ENCODE assay signal across 27 cellular contexts in the genomic region with DNA sequence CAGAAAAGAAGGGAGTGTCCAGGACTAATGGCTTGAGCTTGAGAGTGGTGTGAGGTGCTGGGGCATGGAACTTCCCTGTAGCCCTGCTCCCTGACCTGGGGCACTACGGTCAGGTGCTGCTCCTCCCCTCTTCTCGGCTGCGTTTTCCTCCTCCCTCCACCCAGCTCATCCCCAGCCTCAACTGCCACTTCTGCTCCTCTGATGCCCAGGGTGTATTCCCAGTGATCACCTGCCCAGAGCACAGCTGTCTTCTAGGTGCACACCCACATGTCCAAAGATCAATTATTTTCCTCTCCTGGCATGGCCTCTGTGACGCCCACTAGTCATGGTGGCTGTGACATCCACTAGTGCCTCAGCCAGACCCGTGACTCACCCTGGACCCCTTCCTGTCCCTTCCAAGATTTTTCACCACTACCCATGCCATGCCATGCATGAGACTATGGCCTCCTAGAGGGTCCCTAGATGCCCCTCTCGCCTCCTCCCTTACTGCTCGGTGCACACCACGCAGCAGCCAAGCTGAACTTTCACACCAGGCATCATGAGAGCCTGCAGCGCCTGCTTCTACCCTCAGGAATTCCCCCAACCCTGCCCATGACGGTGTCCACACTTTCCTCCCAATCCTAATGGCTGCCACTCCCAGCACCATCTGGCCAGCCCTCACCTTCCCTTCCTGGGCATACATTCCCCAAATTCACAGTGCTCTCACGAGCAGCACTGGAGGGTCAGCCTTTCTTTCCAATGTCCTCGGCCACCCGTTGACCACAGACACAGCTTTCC. TPM values are rescaled to one million over a fixed set of nuclear protein-coding genes. Genes with fewer than 3 reads are reported as not detected.
DNase-seq lines count a peak whose midpoint lies in the region; ATAC-seq and TF ChIP-seq lines count a peak whose summit lies in the region.
"Had no signal": no experiment of that assay in that cellular context is flagged by ENCODE, and none has a peak within 500 bp of the region (broad histone marks: within the 10 kb centered on the region; RNA-seq: fewer than 3 reads in every experiment).

No MANE protein-coding gene starts in this region.

- no peak overlapping the region for H3K18ac ChIP-seq in mesendoderm (ENCODE audit: low read length)

- H3K36me3 ChIP-seq in mesendoderm (ENCODE audit: control insufficient read depth, insufficient read depth, low read length) (no peaks in the 10 kb centered on the region), osteoblast (ENCODE audit: insufficient read depth, low read length) (no peaks in the 10 kb centered on the region)
- H3K36me3 ChIP-seq: tibial nerve had no signal

- no peaks in the 10 kb centered on the region for H3K36me3 Mint-ChIP-seq in HFFc6 (ENCODE audit: low read depth)
- no peaks in the 10 kb centered on the region for H3K36me3 Mint-ChIP-seq in activated T-helper 17 cell treated with anti-CD3 and anti-CD28 coated beads, Interleukin-2, amount 50 U/mL, for 72 hours (ENCODE audit: low read depth)
- no peaks in the 10 kb centered on the region for H3K36me3 Mint-ChIP-seq in activated CD4-positive, alpha-beta T cell treated with anti-CD3 and anti-CD28 coated beads for 36 hours (ENCODE audit: low read depth)
- H3K36me3 Mint-ChIP-seq: T-cell had no signal

- H3K9me3 ChIP-seq in osteoblast (ENCODE audit: low read depth, low read length) = no peaks in the 10 kb centered on the region
- H3K9me3 ChIP-seq: tibial nerve had no signal

- no CpG with 5 or more reads among the region's 13 CpGs for WGBS in mesendoderm (ENCODE audit: extremely low coverage, insufficient coverage, low lambda C conversion rate)

- no peak for DNase-seq in HFFc6
- no peak for DNase-seq in mesendoderm
- DNase-seq in osteoblast (ENCODE audit: insufficient read length, low spot score, missing footprints) = peak; percentile 58
- DNase-seq in activated CD4-positive, alpha-beta T cell treated with anti-CD3 and anti-CD28 coated beads for 36 hours = no peak
- DNase-seq in dermis blood vessel endothelial cell = no peak
- DNase-seq in NCI-H524 (lab: John Stamatoyannopoulos, UW) = no peak
- DNase-seq: activated CD4-positive, alpha-beta T cell treated with anti-CD3 and anti-CD28 coated beads, Interleukin-2, amount 10 ng/mL, durations not matched to agents 7 days and 5 days; GF-D8; HCEC 1CT; head of caudate nucleus; Kasumi-1; midbrain; NCI-H1092; NCI-H2029; NCI-H2227 treated with DMSO at 0.1 percent for 48 hours; NCI-H774; occipital lobe; OCI-M1; SHP77; stimulated activated naive CD8-positive, alpha-beta T cell treated with anti-CD3 and anti-CD28 coated beads, Interleukin-15, amount 100 ng/mL, for 72 hours; T-cell had no signal

- no peaks in the 10 kb centered on the region for H3K27me3 ChIP-seq in mesendoderm (ENCODE audit: insufficient read depth, low read length, poor library complexity)
- no peaks in the 10 kb centered on the region for H3K27me3 ChIP-seq in osteoblast (ENCODE audit: insufficient read depth, low read length)
- H3K27me3 ChIP-seq: tibial nerve had no signal

- H3K4me3 ChIP-seq in mesendoderm (ENCODE audit: low read length) (no peak overlapping the region), osteoblast (ENCODE audit: insufficient read depth, low read length) (no peak overlapping the region)
- H3K4me3 ChIP-seq: tibial nerve had no signal

- no peak overlapping the region for H2BK15ac ChIP-seq in mesendoderm (replicated peaks; ENCODE audit: low read depth)

- H3K9me3 Mint-ChIP-seq in HFFc6 = no peaks in the 10 kb centered on the region
- no peaks in the 10 kb centered on the region for H3K9me3 Mint-ChIP-seq in activated T-helper 17 cell treated with anti-CD3 and anti-CD28 coated beads, Interleukin-2, amount 50 U/mL, for 72 hours
- H3K9me3 Mint-ChIP-seq in activated CD4-positive, alpha-beta T cell treated with anti-CD3 and anti-CD28 coated beads for 36 hours (ENCODE audit: low read depth) = no peaks in the 10 kb centered on the region
- H3K9me3 Mint-ChIP-seq: activated CD4-positive, alpha-beta T cell treated with anti-CD3 and anti-CD28 coated beads, Interleukin-2, amount 10 ng/mL, durations not matched to agents 7 days and 5 days; stimulated activated naive CD8-positive, alpha-beta T cell treated with anti-CD3 and anti-CD28 coated beads, Interleukin-15, amount 100 ng/mL, for 72 hours; T-cell had no signal

- POLR2A ChIA-PET in activated CD4-positive, alpha-beta T cell treated with anti-CD3 and anti-CD28 coated beads for 36 hours (lab: Charles Lee) = no interaction called here

- TF ChIP-seq CTCF in HFFc6 (IDR thresholded peaks at IDR 0.05) = no peak
- TF ChIP-seq CTCF in osteoblast (IDR thresholded peaks at IDR 0.05; ENCODE audit: extremely low read depth, low read depth, low read length) = no peak

- no peak overlapping the region for H3K4me3 Mint-ChIP-seq in HFFc6
- no peak overlapping the region for H3K4me3 Mint-ChIP-seq in activated T-helper 17 cell treated with anti-CD3 and anti-CD28 coated beads, Interleukin-2, amount 50 U/mL, for 72 hours
- H3K4me3 Mint-ChIP-seq in activated CD4-positive, alpha-beta T cell treated with anti-CD3 and anti-CD28 coated beads for 36 hours = no peak overlapping the region
- H3K4me3 Mint-ChIP-seq: activated CD4-positive, alpha-beta T cell treated with anti-CD3 and anti-CD28 coated beads, Interleukin-2, amount 10 ng/mL, durations not matched to agents 7 days and 5 days; stimulated activated naive CD8-positive, alpha-beta T cell treated with anti-CD3 and anti-CD28 coated beads, Interleukin-15, amount 100 ng/mL, for 72 hours had no signal

- no peak overlapping the region for H4K5ac ChIP-seq in mesendoderm (ENCODE audit: low read length)

- H3K27ac ChIP-seq in mesendoderm (ENCODE audit: low read depth, low read length) = no peak overlapping the region
- H3K27ac ChIP-seq in osteoblast (ENCODE audit: low read depth, low read length) = no peak overlapping the region

- no peak overlapping the region for H3K23ac ChIP-seq in mesendoderm (ENCODE audit: low read length)

- peaks cover 2% of the 10 kb centered on the region for H3K79me1 ChIP-seq in mesendoderm (ENCODE audit: low read length)

- H3K79me2 ChIP-seq in mesendoderm (ENCODE audit: control insufficient read depth, insufficient read depth, low read length) (no peaks in the 10 kb centered on the region), osteoblast (ENCODE audit: insufficient read depth, low read length) (no peaks in the 10 kb centered on the region)

- CTCF ChIA-PET in activated CD4-positive, alpha-beta T cell treated with anti-CD3 and anti-CD28 coated beads for 36 hours (lab: Charles Lee) = interaction anchor here (0.7 kb wide), 1 partner anchor 54 kb away, joined by 3 read pairs; no protein-coding TSS in a partner anchor

- H4K8ac ChIP-seq in mesendoderm (ENCODE audit: low read depth, low read length) = no peak overlapping the region

- no peak for ATAC-seq in activated T-helper 17 cell treated with anti-CD3 and anti-CD28 coated beads, Interleukin-2, amount 50 U/mL, for 72 hours (replicated peaks)
- ATAC-seq in activated CD4-positive, alpha-beta T cell treated with anti-CD3 and anti-CD28 coated beads for 36 hours = no peak
- ATAC-seq in GM19397 (IDR thresholded peaks at IDR 0.05; ENCODE audit: unreplicated experiment) = no peak
- ATAC-seq: left lobe of liver; stimulated activated naive CD8-positive, alpha-beta T cell treated with anti-CD3 and anti-CD28 coated beads, Interleukin-15, amount 100 ng/mL, for 72 hours; T-cell had no signal

- H2AK5ac ChIP-seq in mesendoderm (ENCODE audit: low read length) = no peak overlapping the region

- no peak overlapping the region for H2BK5ac ChIP-seq in mesendoderm (ENCODE audit: low read length)

- peaks cover 5% of the 10 kb centered on the region for H3K4me1 ChIP-seq in mesendoderm (ENCODE audit: control insufficient read depth, low read depth, low read length)
- peaks cover 27% of the 10 kb centered on the region for H3K4me1 ChIP-seq in osteoblast (ENCODE audit: insufficient read depth, low read length)

- H3K27me3 Mint-ChIP-seq in HFFc6 (ENCODE audit: insufficient read depth) = peaks cover 7% of the 10 kb centered on the region
- no peaks in the 10 kb centered on the region for H3K27me3 Mint-ChIP-seq in activated T-helper 17 cell treated with anti-CD3 and anti-CD28 coated beads, Interleukin-2, amount 50 U/mL, for 72 hours
- no peaks in the 10 kb centered on the region for H3K27me3 Mint-ChIP-seq in activated CD4-positive, alpha-beta T cell treated with anti-CD3 and anti-CD28 coated beads for 36 hours
- H3K27me3 Mint-ChIP-seq: stimulated activated naive CD8-positive, alpha-beta T cell treated with anti-CD3 and anti-CD28 coated beads, Interleukin-15, amount 100 ng/mL, for 72 hours; T-cell had no signal

- peak overlapping the region; percentile 5 for H3K56ac ChIP-seq in mesendoderm (ENCODE audit: low read length)

- H2AFZ ChIP-seq in osteoblast (ENCODE audit: low read length) = no peak overlapping the region

- H3K4me2 ChIP-seq in mesendoderm (ENCODE audit: low read length) (no peak overlapping the region), osteoblast (ENCODE audit: insufficient read depth, low read length) (no peak overlapping the region)

- H3K9ac ChIP-seq in mesendoderm (ENCODE audit: low read length) = no peak overlapping the region

- H3K4ac ChIP-seq in mesendoderm (ENCODE audit: low read depth, low read length) = no peak overlapping the region

- intact Hi-C loops in activated CD4-positive, alpha-beta T cell treated with anti-CD3 and anti-CD28 coated beads for 36 hours (cut with DNase I, micrococcal nuclease) = no loop called here

- 0 out of 2 replicates have a peak overlapping the region, but pooled peaks have one; percentile 7 for H3K27ac Mint-ChIP-seq in HFFc6
- peak overlapping the region; percentile 73 for H3K27ac Mint-ChIP-seq in activated T-helper 17 cell treated with anti-CD3 and anti-CD28 coated beads, Interleukin-2, amount 50 U/mL, for 72 hours
- no peak overlapping the region for H3K27ac Mint-ChIP-seq in activated CD4-positive, alpha-beta T cell treated with anti-CD3 and anti-CD28 coated beads for 36 hours
- H3K27ac Mint-ChIP-seq: activated CD4-positive, alpha-beta T cell treated with anti-CD3 and anti-CD28 coated beads, Interleukin-2, amount 10 ng/mL, durations not matched to agents 7 days and 5 days; stimulated activated naive CD8-positive, alpha-beta T cell treated with anti-CD3 and anti-CD28 coated beads, Interleukin-15, amount 100 ng/mL, for 72 hours had no signal

- no peak overlapping the region for H2BK120ac ChIP-seq in mesendoderm (ENCODE audit: low read depth, low read length)

- peaks cover 28% of the 10 kb centered on the region for H3K4me1 Mint-ChIP-seq in HFFc6 (ENCODE audit: low read depth)
- H3K4me1 Mint-ChIP-seq in activated T-helper 17 cell treated with anti-CD3 and anti-CD28 coated beads, Interleukin-2, amount 50 U/mL, for 72 hours = peaks cover 14% of the 10 kb centered on the region
- peaks cover 20% of the 10 kb centered on the region for H3K4me1 Mint-ChIP-seq in activated CD4-positive, alpha-beta T cell treated with anti-CD3 and anti-CD28 coated beads for 36 hours

- no peaks in the 10 kb centered on the region for H4K20me1 ChIP-seq in osteoblast (ENCODE audit: insufficient read depth, low read length)

RNA-seq across cellular contexts. Expression of gene P2RX6, which starts 1.9 kb away (rescaled TPM):
- total RNA-seq in HFFc6 (2021; fragmentation: NEBNext Ultra II Directional; extraction: Animal tissue kit (Norgen Biotek cat#: 25700)) = 1 to 10 TPM; 1.6 to 4.0 (median 1.9) TPM
- total RNA-seq in activated T-helper 17 cell treated with anti-CD3 and anti-CD28 coated beads, Interleukin-2, amount 50 U/mL, for 72 hours = under 1 TPM in 1 of 2 donors, not detected in 1; 0.28 TPM
- polyA plus RNA-seq in mesendoderm (2013, experiment 1 of 2) = not detected
- not detected for polyA plus RNA-seq in mesendoderm (2013, experiment 2 of 2)
- total RNA-seq in osteoblast (3.2 and 5.1 TPM in 2 replicates), dermis blood vessel endothelial cell (under 0.01 TPM in 1 of 2 replicates, not detected in the other)
- total RNA-seq in activated CD4-positive, alpha-beta T cell treated with anti-CD3 and anti-CD28 coated beads for 36 hours = under 1 TPM; 0.18 to 0.25 TPM
- total RNA-seq: dermis microvascular lymphatic vessel endothelial cell, occipital lobe had no signal

RNA-seq across cellular contexts. Expression of gene THAP7, which starts 14.9 kb away (rescaled TPM):
- 10 to 100 TPM; 17.8 to 23.1 (median 21.1) TPM for total RNA-seq in HFFc6 (2021; fragmentation: NEBNext Ultra II Directional; extraction: Animal tissue kit (Norgen Biotek cat#: 25700))
- total RNA-seq in activated T-helper 17 cell treated with anti-CD3 and anti-CD28 coated beads, Interleukin-2, amount 50 U/mL, for 72 hours = 10 to 100 TPM; 19.6 to 27.1 TPM
- polyA plus RNA-seq in mesendoderm (2013, experiment 1 of 2) = 21.8 TPM
- 21.7 TPM for polyA plus RNA-seq in mesendoderm (2013, experiment 2 of 2)
- total RNA-seq in osteoblast (23.9 and 24.2 TPM in 2 replicates), dermis blood vessel endothelial cell (13.8 and 18.1 TPM in 2 replicates)
- 10 to 100 TPM; 25.1 to 27.2 TPM for total RNA-seq in activated CD4-positive, alpha-beta T cell treated with anti-CD3 and anti-CD28 coated beads for 36 hours

RNA-seq across cellular contexts. Expression of gene SLC7A4, which starts 15.5 kb away (rescaled TPM):
- under 1 TPM in 1 of 6 experiments, not detected in 5; 0.07 TPM for total RNA-seq in HFFc6 (2021; fragmentation: NEBNext Ultra II Directional; extraction: Animal tissue kit (Norgen Biotek cat#: 25700))
- not detected for total RNA-seq in activated T-helper 17 cell treated with anti-CD3 and anti-CD28 coated beads, Interleukin-2, amount 50 U/mL, for 72 hours
- 0.03 TPM for polyA plus RNA-seq in mesendoderm (2013, experiment 1 of 2)
- polyA plus RNA-seq in mesendoderm (2013, experiment 2 of 2) = not detected
- total RNA-seq in osteoblast = under 0.01 and 0.36 TPM in 2 replicates
- total RNA-seq in activated CD4-positive, alpha-beta T cell treated with anti-CD3 and anti-CD28 coated beads for 36 hours = not detected
- total RNA-seq in dermis blood vessel endothelial cell = not detected in 2 replicates
- total RNA-seq: dermis microvascular lymphatic vessel endothelial cell, HT-29 had no signal

RNA-seq across cellular contexts. Expression of gene LRRC74B, which starts 28.9 kb away (rescaled TPM):
- not detected for total RNA-seq in HFFc6 (2021; fragmentation: NEBNext Ultra II Directional; extraction: Animal tissue kit (Norgen Biotek cat#: 25700))
- not detected for total RNA-seq in activated T-helper 17 cell treated with anti-CD3 and anti-CD28 coated beads, Interleukin-2, amount 50 U/mL, for 72 hours
- not detected for polyA plus RNA-seq in mesendoderm (2013, experiment 1 of 2)
- not detected for polyA plus RNA-seq in mesendoderm (2013, experiment 2 of 2)
- under 0.01 TPM in 1 of 2 replicates, not detected in the other for total RNA-seq in osteoblast
- not detected for total RNA-seq in activated CD4-positive, alpha-beta T cell treated with anti-CD3 and anti-CD28 coated beads for 36 hours
- not detected in 2 replicates for total RNA-seq in dermis blood vessel endothelial cell
- total RNA-seq: activated CD4-positive, alpha-beta T cell treated with anti-CD3 and anti-CD28 coated beads, Interleukin-2, amount 10 ng/mL, durations not matched to agents 7 days and 5 days; dermis microvascular lymphatic vessel endothelial cell; HT-29; left lobe of liver; occipital lobe had no signal

RNA-seq across cellular contexts. Expression of gene LZTR1, which starts 34.7 kb away (rescaled TPM):
- 10 to 100 TPM; 50.6 to 64.0 (median 57.2) TPM for total RNA-seq in HFFc6 (2021; fragmentation: NEBNext Ultra II Directional; extraction: Animal tissue kit (Norgen Biotek cat#: 25700))
- 10 to 100 TPM; 40.0 to 68.7 TPM for total RNA-seq in activated T-helper 17 cell treated with anti-CD3 and anti-CD28 coated beads, Interleukin-2, amount 50 U/mL, for 72 hours
- 11.8 TPM for polyA plus RNA-seq in mesendoderm (2013, experiment 1 of 2)
- 11.9 TPM for polyA plus RNA-seq in mesendoderm (2013, experiment 2 of 2)
- 56.8 and 58.0 TPM in 2 replicates for total RNA-seq in osteoblast
- 10 to 100 TPM; 31.9 to 40.5 TPM for total RNA-seq in activated CD4-positive, alpha-beta T cell treated with anti-CD3 and anti-CD28 coated beads for 36 hours
- total RNA-seq in dermis blood vessel endothelial cell = 51.6 and 60.9 TPM in 2 replicates
